Comparison of ENCODE assay signal across 18 cellular contexts in genomic region chr21:42443181-42443785, GRCh38. TPM values are rescaled to one million over a fixed set of nuclear protein-coding genes. Genes with fewer than 3 reads are reported as not detected.
DNase-seq lines count a peak whose midpoint lies in the region; ATAC-seq lines count a peak whose summit lies in the region.
"Had no signal": no experiment of that assay in that cellular context is flagged by ENCODE, and none has a peak within 500 bp of the region (broad histone marks: within the 10 kb centered on the region; RNA-seq: fewer than 3 reads in every experiment).

No MANE protein-coding gene starts in this region.

- H3K36me3 Mint-ChIP-seq in IgD-negative memory B cell, result no peaks in the 10 kb centered on the region
- peaks cover 79% of the 10 kb centered on the region for H3K36me3 Mint-ChIP-seq in activated naive CD8-positive, alpha-beta T cell treated with anti-CD3 and anti-CD28 coated beads for 36 hours
- H3K36me3 Mint-ChIP-seq in stimulated activated effector memory CD8-positive, alpha-beta T cell treated with anti-CD3 and anti-CD28 coated beads, Interleukin-12 subunit alpha, Interleukin-12 subunit beta, amount 100 ng/mL, for 72 hours, result peaks cover 81% of the 10 kb centered on the region

- DNase-seq in activated effector memory CD4-positive, alpha-beta T cell treated with anti-CD3 and anti-CD28 coated beads, Interleukin-2, amount 50 U/mL, for 16 hours, result peak; percentile 59
- DNase-seq in activated effector memory CD4-positive, alpha-beta T cell treated with Interleukin-2 at 50 U/mL for 16 hours, result no peak
- no peak for DNase-seq in activated naive CD8-positive, alpha-beta T cell treated with anti-CD3 and anti-CD28 coated beads for 36 hours
- no peak for DNase-seq in stimulated activated effector memory CD8-positive, alpha-beta T cell treated with anti-CD3 and anti-CD28 coated beads, Interleukin-12 subunit alpha, Interleukin-12 subunit beta, amount 100 ng/mL, for 72 hours (ENCODE audit: low spot score in 2 of 2)
- DNase-seq in foreskin melanocyte, result no peak
- DNase-seq: CD4-positive, alpha-beta memory T cell; DMS79 treated with DMSO at 0.1 percent for 48 hours; H9; NCI-H1930; NCI-H446; NCI-H69; OCI-M1; SHP77 treated with DMSO at 0.1 percent for 48 hours had no signal

- H3K4me1 Mint-ChIP-seq in IgD-negative memory B cell, result peaks cover 0 to 4% (median 4%) of the 10 kb centered on the region in 3 donors
- H3K4me1 Mint-ChIP-seq in activated naive CD8-positive, alpha-beta T cell treated with anti-CD3 and anti-CD28 coated beads for 36 hours, result peaks cover 63% of the 10 kb centered on the region
- H3K4me1 Mint-ChIP-seq in stimulated activated effector memory CD8-positive, alpha-beta T cell treated with anti-CD3 and anti-CD28 coated beads, Interleukin-12 subunit alpha, Interleukin-12 subunit beta, amount 100 ng/mL, for 72 hours, result peaks cover 72% of the 10 kb centered on the region

- peak overlapping the region in 2 of 3 donors; percentile 37 to 53 for H3K27ac Mint-ChIP-seq in IgD-negative memory B cell
- peak overlapping the region; percentile 26 for H3K27ac Mint-ChIP-seq in activated naive CD8-positive, alpha-beta T cell treated with anti-CD3 and anti-CD28 coated beads for 36 hours
- H3K27ac Mint-ChIP-seq in stimulated activated effector memory CD8-positive, alpha-beta T cell treated with anti-CD3 and anti-CD28 coated beads, Interleukin-12 subunit alpha, Interleukin-12 subunit beta, amount 100 ng/mL, for 72 hours, result peak overlapping the region; percentile 76

- ATAC-seq in stimulated activated effector memory CD8-positive, alpha-beta T cell treated with anti-CD3 and anti-CD28 coated beads, Interleukin-12 subunit alpha, Interleukin-12 subunit beta, amount 100 ng/mL, for 72 hours, result no peak
- no peak for ATAC-seq in HG03565 (IDR thresholded peaks at IDR 0.05; ENCODE audit: unreplicated experiment)
- ATAC-seq: K562 had no signal

- H3K27me3 Mint-ChIP-seq in IgD-negative memory B cell, result peaks cover 15% of the 10 kb centered on the region
- H3K27me3 Mint-ChIP-seq in activated naive CD8-positive, alpha-beta T cell treated with anti-CD3 and anti-CD28 coated beads for 36 hours, result peaks cover 4% of the 10 kb centered on the region
- H3K27me3 Mint-ChIP-seq: CD4-positive, alpha-beta memory T cell had no signal

- no peaks in the 10 kb centered on the region for H3K9me3 Mint-ChIP-seq in IgD-negative memory B cell
- H3K9me3 Mint-ChIP-seq in activated naive CD8-positive, alpha-beta T cell treated with anti-CD3 and anti-CD28 coated beads for 36 hours, result peaks cover 4% of the 10 kb centered on the region
- peaks cover 4% of the 10 kb centered on the region for H3K9me3 Mint-ChIP-seq in stimulated activated effector memory CD8-positive, alpha-beta T cell treated with anti-CD3 and anti-CD28 coated beads, Interleukin-12 subunit alpha, Interleukin-12 subunit beta, amount 100 ng/mL, for 72 hours

- H3K4me3 Mint-ChIP-seq in IgD-negative memory B cell, result peak overlapping the region in 1 of 4 donors; percentile 10
- no peak overlapping the region for H3K4me3 Mint-ChIP-seq in activated naive CD8-positive, alpha-beta T cell treated with anti-CD3 and anti-CD28 coated beads for 36 hours
- no peak overlapping the region for H3K4me3 Mint-ChIP-seq in stimulated activated effector memory CD8-positive, alpha-beta T cell treated with anti-CD3 and anti-CD28 coated beads, Interleukin-12 subunit alpha, Interleukin-12 subunit beta, amount 100 ng/mL, for 72 hours
- H3K4me3 Mint-ChIP-seq: H9 had no signal

RNA-seq across cellular contexts. Expression of gene UBASH3A, which starts 39.6 kb away (rescaled TPM):
- 1.6 TPM for polyA plus RNA-seq in IgD-negative memory B cell
- 10 to 100 TPM; 38.9 to 41.1 TPM for total RNA-seq in activated naive CD8-positive, alpha-beta T cell treated with anti-CD3 and anti-CD28 coated beads for 36 hours
- total RNA-seq: G401, H9, RPMI7951 had no signal

RNA-seq across cellular contexts. Expression of gene TMPRSS3, which starts 47.4 kb away (rescaled TPM):
- polyA plus RNA-seq in IgD-negative memory B cell, result not detected
- total RNA-seq in activated naive CD8-positive, alpha-beta T cell treated with anti-CD3 and anti-CD28 coated beads for 36 hours, result 10 to 100 TPM; 49.1 to 50.7 TPM
- total RNA-seq: G401, K562, RPMI7951 had no signal

RNA-seq across cellular contexts. Expression of gene RSPH1, which starts 52.7 kb away (rescaled TPM):
- not detected for polyA plus RNA-seq in IgD-negative memory B cell
- total RNA-seq in activated naive CD8-positive, alpha-beta T cell treated with anti-CD3 and anti-CD28 coated beads for 36 hours, result under 1 TPM in 1 of 2 experiments, not detected in 1; 0.32 TPM
- total RNA-seq: CD4-positive, alpha-beta memory T cell; K562 had no signal
- polyA plus RNA-seq: CD4-positive, alpha-beta memory T cell had no signal

Comparison
In these comparisons a context has a peak if more than half of its experiments do, and no peak if none do; other contexts are left out.
1. H3K27ac Mint-ChIP-seq: peak in every context shown above with its lines; median percentile 76 in stimulated activated effector memory CD8-positive, alpha-beta T cell treated with anti-CD3 and anti-CD28 coated beads, Interleukin-12 subunit alpha, Interleukin-12 subunit beta, amount 100 ng/mL, for 72 hours; 45 in IgD-negative memory B cell; 26 in activated naive CD8-positive, alpha-beta T cell treated with anti-CD3 and anti-CD28 coated beads for 36 hours.